In genomic region chr11:128559496-128560103, GRCh38 we compare ENCODE assay signal across 1 cellular context.
TF ChIP-seq lines count a peak whose summit lies in the region.

No MANE protein-coding gene starts in this region.

TF ChIP-seq in GM12878, 131 proteins besides CTCF, POLR2A, EP300 and RAD21:
- TF ChIP-seq ZNF384 (IDR thresholded peaks at IDR 0.05; ENCODE audit: borderline replicate concordance, low read depth, low read length) (no peak), GATAD2B (conservative IDR thresholded peaks at IDR 0.05; ENCODE audit: low read depth) (no peak), FOS (IDR thresholded peaks at IDR 0.05; ENCODE audit: borderline replicate concordance, extremely low read depth, insufficient read length) (no peak), BHLHE40 (IDR thresholded peaks at IDR 0.05; ENCODE audit: borderline replicate concordance in 1 of 2, low read depth in 2 of 2, low read length in 1 of 2) (no peak), IRF5 (IDR thresholded peaks at IDR 0.05; ENCODE audit: borderline replicate concordance) (no peak), SIN3A (IDR thresholded peaks at IDR 0.05; ENCODE audit: low read depth, low read length) (no peak), JUNB (IDR thresholded peaks at IDR 0.05) (peak; percentile 68), RELA (IDR thresholded peaks at IDR 0.05; ENCODE audit: borderline replicate concordance, partially characterized antibody) (no peak), ZNF217 (IDR thresholded peaks at IDR 0.05) (no peak), ZBTB40 (IDR thresholded peaks at IDR 0.05; ENCODE audit: borderline replicate concordance) (no peak), NFIC (IDR thresholded peaks at IDR 0.05; ENCODE audit: low read depth, low read length) (peak; percentile 43; the same call in 1 of the 2 replicates), RUNX3 (IDR thresholded peaks at IDR 0.05; ENCODE audit: low read length) (peak; percentile 64), STAT3 (IDR thresholded peaks at IDR 0.05; ENCODE audit: low read depth, low read length) (no peak), RFX5 (IDR thresholded peaks at IDR 0.05; ENCODE audit: low read depth, low read length) (no peak), MEF2A (IDR thresholded peaks at IDR 0.05; ENCODE audit: insufficient read depth, low read depth, low read length) (no peak), CUX1 (IDR thresholded peaks at IDR 0.05; ENCODE audit: insufficient replicate concordance, low read depth, low read length) (no peak), RBBP5 (conservative IDR thresholded peaks at IDR 0.05) (no peak), ATF2 (IDR thresholded peaks at IDR 0.05; ENCODE audit: low read length) (0 out of 2 replicates have a peak, but pooled peaks have one; percentile 34), FOXM1 (IDR thresholded peaks at IDR 0.05; ENCODE audit: low read depth, low read length) (peak; percentile 42; the same call in 1 of the 2 replicates)
